Comparison of ENCODE assay signal across 32 cellular contexts in genomic region chr1:12644237-12644636, GRCh38. TPM values are rescaled to one million over a fixed set of nuclear protein-coding genes. Genes with fewer than 3 reads are reported as not detected.
"Had no signal": no experiment of that assay in that cellular context is flagged by ENCODE, and none has a peak within 500 bp of the region (broad histone marks: within the 10 kb centered on the region; RNA-seq: fewer than 3 reads in every experiment).

No MANE protein-coding gene starts in this region.

- H3K36me3 ChIP-seq: colonic mucosa, esophagus squamous epithelium, gastrocnemius medialis, heart right ventricle, left lung, lower lobe of right lung had no signal

- H3K4me1 Mint-ChIP-seq: naive B cell had no signal

- H3K4me3 ChIP-seq: colonic mucosa, esophagus squamous epithelium, gastrocnemius medialis, heart right ventricle, left lung, lower lobe of right lung, mucosa of descending colon had no signal

- H3K27ac Mint-ChIP-seq: dendritic cell treated with granulocyte-macrophage colony-stimulating factor and Interleukin-4, amounts not matched to agents 40 ng/mL and 50 ng/mL, for 4 days; effector memory CD8-positive, alpha-beta T cell; endodermal cell; mesothelial cell of epicardium; naive B cell had no signal

- DNase-seq: colonic mucosa; cortex of kidney; effector CD8-positive, alpha-beta T cell; effector memory CD8-positive, alpha-beta T cell; endodermal cell; erythroblast; esophagus squamous epithelium; foreskin fibroblast; foreskin melanocyte; gastrocnemius medialis; glutamatergic neuron; head of caudate nucleus; heart right ventricle; hippocampal formation; left cardiac atrium; left lung; left ventricle myocardium superior; lower lobe of right lung; mesenchymal stem cell; mucosa of descending colon; naive B cell had no signal

- H3K4me1 ChIP-seq: colonic mucosa, esophagus squamous epithelium, gastrocnemius medialis, heart right ventricle, left lung, lower lobe of right lung had no signal

- H3K27ac ChIP-seq: colonic mucosa, epithelial cell of prostate, esophagus squamous epithelium, gastrocnemius medialis, heart right ventricle, left lung, lower lobe of right lung had no signal

- H3K4me3 Mint-ChIP-seq: dendritic cell treated with granulocyte-macrophage colony-stimulating factor and Interleukin-4, amounts not matched to agents 40 ng/mL and 50 ng/mL, for 4 days; effector memory CD8-positive, alpha-beta T cell; endodermal cell; mesothelial cell of epicardium; naive B cell had no signal

- H3K27me3 ChIP-seq: colonic mucosa, esophagus squamous epithelium, gastrocnemius medialis, heart right ventricle, left lung had no signal

- ATAC-seq: effector memory CD8-positive, alpha-beta T cell; esophagus mucosa; gastrocnemius medialis; heart right ventricle; left cardiac atrium; left lung; left ventricle myocardium superior; lower lobe of right lung; mucosa of descending colon had no signal

- H3K9me3 ChIP-seq: colonic mucosa had no signal

RNA-seq across cellular contexts. Expression of gene AADACL4, which starts 0.4 kb away (rescaled TPM):
- total RNA-seq: colonic mucosa, dermis microvascular lymphatic vessel endothelial cell, endodermal cell, esophagus mucosa, esophagus squamous epithelium, gastrocnemius medialis, glomerular endothelial cell, heart right ventricle, kidney epithelial cell, left cardiac atrium, left lung, left ventricle myocardium superior, lower lobe of right lung, lung microvascular endothelial cell, mesenteric fat pad, mucosa of descending colon, myocyte had no signal
- polyA plus RNA-seq: heart right ventricle, keratinocyte had no signal

RNA-seq across cellular contexts. Expression of gene DHRS3, which starts 26.2 kb away (rescaled TPM):
- total RNA-seq: myocyte had no signal
